Comparison of ENCODE assay signal across 1 cellular context in the genomic region with DNA sequence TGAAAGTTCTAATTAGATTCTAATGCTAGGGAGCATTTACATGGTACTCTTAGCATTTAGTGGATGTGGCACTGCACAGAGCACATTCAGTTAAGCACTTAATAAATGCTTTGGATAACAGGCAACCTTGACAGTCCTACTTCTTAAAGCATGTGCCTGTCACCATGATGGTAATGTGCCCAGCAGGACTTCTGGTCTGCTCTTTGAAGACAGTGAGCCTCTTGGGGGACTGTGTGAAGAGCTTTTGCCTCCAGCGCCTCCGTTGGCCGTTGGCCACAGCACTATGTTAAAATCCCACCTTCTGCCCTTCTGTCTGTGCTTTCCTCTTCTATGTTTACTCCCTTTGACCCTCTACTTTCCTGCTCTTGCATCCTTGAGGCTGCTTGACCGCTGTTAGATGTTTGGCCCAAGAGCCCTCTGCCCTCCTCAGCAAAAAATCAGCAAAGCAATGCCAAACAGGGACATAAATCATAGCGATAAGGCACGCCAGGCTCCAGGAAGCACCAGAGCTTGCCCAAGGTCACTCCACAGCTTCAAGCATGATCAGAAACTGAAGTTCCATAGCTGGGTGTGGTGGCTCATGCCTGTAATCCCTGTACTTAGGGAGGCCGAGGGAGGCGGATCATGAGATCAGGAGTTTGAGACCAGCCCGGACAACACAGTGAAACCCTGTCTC.
TF ChIP-seq lines count a peak whose summit lies in the region.

No MANE protein-coding gene starts in this region.

TF ChIP-seq in endothelial cell of umbilical vein, 7 proteins besides CTCF, POLR2A, EP300 and RAD21:
- no peak for TF ChIP-seq MYC (IDR thresholded peaks at IDR 0.05; ENCODE audit: low read depth, low read length)
- no peak for TF ChIP-seq POLR2AphosphoS5 (IDR thresholded peaks at IDR 0.05; ENCODE audit: insufficient read depth, low read depth, low read length)
- TF ChIP-seq FOS (IDR thresholded peaks at IDR 0.05; ENCODE audit: borderline replicate concordance, insufficient read depth, low read length), result no peak
- TF ChIP-seq EZH2 (IDR thresholded peaks at IDR 0.05; ENCODE audit: borderline replicate concordance, low read depth, low read length, severe bottlenecking), result no peak
